20 cellular contexts compared by ENCODE assay signal in the genomic region with DNA sequence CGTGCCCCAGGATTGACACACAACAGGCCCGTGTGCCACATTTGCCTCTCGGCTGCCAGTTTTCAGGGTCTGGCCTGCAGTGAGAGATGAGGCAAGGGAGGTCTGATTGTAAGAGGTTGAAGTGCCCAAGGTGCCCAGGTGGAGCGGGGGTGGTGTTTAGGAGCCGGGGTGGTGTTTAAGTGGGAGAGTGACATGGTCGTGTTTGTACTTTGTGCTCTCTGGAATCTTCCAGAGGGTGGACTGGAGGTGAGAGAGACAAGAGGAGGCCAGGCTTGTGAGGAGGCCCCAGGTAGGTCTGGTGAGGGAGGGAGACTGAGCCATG. TPM values are rescaled to one million over a fixed set of nuclear protein-coding genes. Genes with fewer than 3 reads are reported as not detected.
DNase-seq lines count a peak whose midpoint lies in the region; ATAC-seq, FAIRE-seq and TF ChIP-seq lines count a peak whose summit lies in the region.
"Had no signal": no experiment of that assay in that cellular context is flagged by ENCODE, and none has a peak within 500 bp of the region (broad histone marks: within the 10 kb centered on the region; RNA-seq: fewer than 3 reads in every experiment).

No MANE protein-coding gene starts in this region.

- POLR2A ChIA-PET in SK-N-SH (lab: Yijun Ruan, JAX): no interaction called here

- H2AFZ ChIP-seq in SK-N-SH (ENCODE audit: low read depth) (0 out of 2 replicates have a peak overlapping the region, but pooled peaks have one; percentile 10), keratinocyte (ENCODE audit: control insufficient read depth, low read length) (no peak overlapping the region), smooth muscle cell (ENCODE audit: low read depth) (no peak overlapping the region)

- no peaks in the 10 kb centered on the region for H4K20me1 ChIP-seq in SK-N-SH (ENCODE audit: insufficient read depth)
- H4K20me1 ChIP-seq in keratinocyte (ENCODE audit: control insufficient read depth, extremely low read depth, insufficient read depth, low read length): no peaks in the 10 kb centered on the region
- no peaks in the 10 kb centered on the region for H4K20me1 ChIP-seq in smooth muscle cell (ENCODE audit: low read depth)

- DNase-seq in SK-N-SH: no peak
- DNase-seq in SJSA1 (ENCODE audit: low read depth in 1 of 2, low spot score in 2 of 2): no peak
- no peak for DNase-seq in keratinocyte (ENCODE audit: low read depth, low spot score)
- no peak for DNase-seq in smooth muscle cell (lab: John Stamatoyannopoulos, UW; ENCODE audit: unreplicated experiment)
- no peak for DNase-seq in NCI-H1930 (lab: John Stamatoyannopoulos, UW)
- DNase-seq: activated CD4-positive, CD25-positive, alpha-beta regulatory T cell; activated effector memory CD4-positive, alpha-beta T cell treated with Interleukin-2 at 50 U/mL for 16 hours; mucosa of descending colon; NCI-H1417 treated with DMSO at 0.1 percent for 48 hours; OCI-M1; SIG-M5; sigmoid colon; stimulated activated CD4-positive, alpha-beta T cell treated with anti-CD3 and anti-CD28 coated beads, Interleukin-2, amount 100 ng/mL, for 24 hours; T-helper 2 cell had no signal

- H3K4me3 ChIP-seq in SK-N-SH (ENCODE audit: low read depth in 2 of 2, low read length in 1 of 2) (no peak overlapping the region), SJSA1 (no peak overlapping the region), keratinocyte (ENCODE audit: control insufficient read depth in 2 of 3, extremely low read depth in 1 of 3, insufficient read depth in 2 of 3, low read depth in 1 of 3, low read length in 3 of 3) (no peak overlapping the region), smooth muscle cell (no peak overlapping the region)
- H3K4me3 ChIP-seq: mucosa of descending colon, sigmoid colon had no signal

- H3F3A ChIP-seq in SK-N-SH (replicated peaks; ENCODE audit: insufficient read depth): peaks cover 14% of the 10 kb centered on the region
- H3F3A ChIP-seq in smooth muscle cell (ENCODE audit: low read depth): no peaks in the 10 kb centered on the region

- no peaks in the 10 kb centered on the region for H3K9me1 ChIP-seq in keratinocyte (ENCODE audit: control insufficient read depth, extremely low read depth, insufficient read depth, low read length)

- peaks cover 6 to 20% of the 10 kb centered on the region in 2 experiments; a peak in 2 of 4 replicates for H3K4me1 ChIP-seq in SK-N-SH (ENCODE audit: control insufficient read depth in 1 of 2, insufficient read depth in 2 of 2, low read depth in 1 of 2, low read length in 1 of 2)
- peaks cover 68% of the 10 kb centered on the region for H3K4me1 ChIP-seq in SJSA1 (replicated peaks)
- H3K4me1 ChIP-seq in keratinocyte (ENCODE audit: control insufficient read depth, extremely low read depth, insufficient read depth, low read length): peaks cover 17% of the 10 kb centered on the region
- peaks cover 20% of the 10 kb centered on the region for H3K4me1 ChIP-seq in smooth muscle cell (ENCODE audit: low read depth)

- H3K27me3 ChIP-seq in SK-N-SH (ENCODE audit: insufficient read depth) (no peaks in the 10 kb centered on the region), SJSA1 (replicated peaks) (no peaks in the 10 kb centered on the region), keratinocyte (ENCODE audit: control insufficient read depth, extremely low read depth, insufficient read depth, low read length) (no peaks in the 10 kb centered on the region), smooth muscle cell (ENCODE audit: low read depth) (no peaks in the 10 kb centered on the region)
- H3K27me3 ChIP-seq: sigmoid colon had no signal

- H3K27ac ChIP-seq in SK-N-SH (ENCODE audit: low read depth in 2 of 2, low read length in 1 of 2) (peak overlapping the region in 1 of 2 experiments; percentile 16; a peak in 3 of 4 replicates), SJSA1 (peak overlapping the region; percentile 35), keratinocyte (ENCODE audit: control insufficient read depth, insufficient read depth, low read length) (no peak overlapping the region), smooth muscle cell (ENCODE audit: low read depth) (peak overlapping the region; percentile 96)
- H3K27ac ChIP-seq: 22Rv1, sigmoid colon had no signal

- H3K36me3 ChIP-seq in SK-N-SH (replicated peaks in 1 of 2; ENCODE audit: control insufficient read depth in 1 of 2, insufficient read depth in 2 of 2, low read length in 1 of 2) (no peaks in the 10 kb centered on the region), SJSA1 (no peaks in the 10 kb centered on the region), keratinocyte (ENCODE audit: control insufficient read depth in 2 of 2, extremely low read depth in 1 of 2, insufficient read depth in 2 of 2, low read length in 2 of 2) (no peaks in the 10 kb centered on the region), smooth muscle cell (ENCODE audit: low read depth) (no peaks in the 10 kb centered on the region)
- H3K36me3 ChIP-seq: sigmoid colon had no signal

- no peak for TF ChIP-seq CTCF in SK-N-SH (IDR thresholded peaks at IDR 0.05)
- no peak for TF ChIP-seq CTCF in keratinocyte (optimal IDR thresholded peaks at IDR 0.05 in 1 of 3, IDR thresholded peaks at IDR 0.05 in 1 of 3, conservative IDR thresholded peaks at IDR 0.05 in 1 of 3; ENCODE audit: extremely low read depth in 1 of 3, insufficient read depth in 2 of 3, low read length in 3 of 3)
- no peak for TF ChIP-seq CTCF in smooth muscle cell (IDR thresholded peaks at IDR 0.05; ENCODE audit: borderline replicate concordance, insufficient read depth, poor library complexity, severe bottlenecking)

- no peaks in the 10 kb centered on the region for H3K9me2 ChIP-seq in SK-N-SH

- FAIRE-seq in keratinocyte (lab: Jason Lieb, UNC): no peak
- FAIRE-seq: D721Med had no signal

- dilution Hi-C loops in keratinocyte (cut with MboI; ENCODE audit: extremely low pct_ligation_motif_present, low sequenced_read_pairs): no loop called here

- TF ChIP-seq RAD21 in SK-N-SH (IDR thresholded peaks at IDR 0.05; ENCODE audit: low read length): no peak

- WGBS in SK-N-SH (ENCODE audit: low lambda C conversion rate): 61% methylated on average over 6 of the region's 6 CpGs
- WGBS in smooth muscle cell (ENCODE audit: low lambda C conversion rate): 54% methylated on average over 6 of the region's 6 CpGs

- peak overlapping the region; percentile 15; the same call in 1 of the 2 replicates for H3K9ac ChIP-seq in SK-N-SH
- peak overlapping the region; percentile 22 for H3K9ac ChIP-seq in keratinocyte (ENCODE audit: control insufficient read depth, extremely low read depth, insufficient read depth, low read length)
- H3K9ac ChIP-seq in smooth muscle cell (ENCODE audit: low read depth): no peak overlapping the region

- CTCF ChIA-PET in SK-N-SH (lab: Yijun Ruan, JAX): interaction anchor here (0.8 to 2.6 kb wide), 2 partner anchors 13 to 30 kb away, joined by 3 to 34 read pairs; no protein-coding TSS in a partner anchor

- TF ChIP-seq EP300 in SK-N-SH (IDR thresholded peaks at IDR 0.05; ENCODE audit: borderline replicate concordance in 1 of 2, low read depth in 1 of 2, low read length in 1 of 2): no peak

- H3K79me2 ChIP-seq in SK-N-SH (ENCODE audit: insufficient read depth) (no peaks in the 10 kb centered on the region), keratinocyte (ENCODE audit: control insufficient read depth, insufficient read depth, low read length) (no peaks in the 10 kb centered on the region), smooth muscle cell (ENCODE audit: low read depth) (no peaks in the 10 kb centered on the region)

- H3K9me3 ChIP-seq in SK-N-SH: no peaks in the 10 kb centered on the region
- H3K9me3 ChIP-seq in SJSA1 (replicated peaks): no peaks in the 10 kb centered on the region
- no peaks in the 10 kb centered on the region for H3K9me3 ChIP-seq in keratinocyte (ENCODE audit: control insufficient read depth, low read depth, low read length)
- no peaks in the 10 kb centered on the region for H3K9me3 ChIP-seq in smooth muscle cell (replicated peaks; ENCODE audit: low read depth)
- H3K9me3 ChIP-seq: mucosa of descending colon, sigmoid colon had no signal

- H3K4me2 ChIP-seq in SK-N-SH (no peak overlapping the region), keratinocyte (ENCODE audit: control insufficient read depth, extremely low read depth, insufficient read depth, low read depth, low read length) (no peak overlapping the region), smooth muscle cell (no peak overlapping the region)

- ATAC-seq in SK-N-SH treated with all-trans-retinoic acid at 6 μM for 48 hours: no peak
- ATAC-seq in HG03045 (IDR thresholded peaks at IDR 0.05; ENCODE audit: unreplicated experiment): no peak
- no peak for ATAC-seq in GM21528 (IDR thresholded peaks at IDR 0.05; ENCODE audit: low FRiP score, unreplicated experiment)

TF ChIP-seq in SK-N-SH treated with all-trans-retinoic acid at 6 μM for 48 hours, 23 proteins besides CTCF, POLR2A, EP300 and RAD21 (continues in another document):
- no peak for TF ChIP-seq OSR1 (CRISPR knock-in tag; IDR thresholded peaks at IDR 0.05)

RNA-seq across cellular contexts. Expression of a gene that starts 10.5 kb away (rescaled TPM):
- not detected in 2 replicates for polyA plus RNA-seq in SK-N-SH (2012; rRNA removed)
- polyA plus RNA-seq in SK-N-SH (2012; cell fraction: cytosol; rRNA removed): not detected in 2 replicates
- polyA plus RNA-seq in SK-N-SH (2012; cell fraction: nucleus; rRNA removed): 0.01 TPM in 2 replicates
- total RNA-seq in SJSA1 (2014; rRNA removed; shearing (Covaris generic)): 0.13 TPM in 1 of 2 replicates, not detected in the other
- 0.02 to 0.04 TPM in 2 of 3 replicates, not detected in the other for polyA plus RNA-seq in keratinocyte
- 0.07 TPM for polyA plus RNA-seq in keratinocyte (2011; ENCODE audit: low read depth)
- 0.03 TPM in 1 of 2 replicates, not detected in the other for polyA plus RNA-seq in keratinocyte (2011; cell fraction: cytosol; rRNA removed)
- polyA plus RNA-seq in keratinocyte (2011; cell fraction: nucleus; rRNA removed): 0.08 and 0.14 TPM in 2 replicates
- polyA plus RNA-seq in keratinocyte (2012; ENCODE audit: low replicate concordance): 0.27 TPM in 1 of 2 replicates, not detected in the other
- polyA minus RNA-seq in keratinocyte: not detected in 3 replicates
- polyA minus RNA-seq in keratinocyte (2011; cell fraction: cytosol; rRNA and poly(A)+ RNA removed): not detected
- polyA minus RNA-seq in keratinocyte (2011; cell fraction: nucleus; rRNA and poly(A)+ RNA removed): 0.31 and 0.32 TPM in 2 replicates
- total RNA-seq in smooth muscle cell: not detected in 2 replicates
- not detected in 2 replicates for polyA plus RNA-seq in smooth muscle cell
- total RNA-seq: omental fat pad, sigmoid colon had no signal

RNA-seq across cellular contexts. Expression of a gene that starts 42.1 kb away (rescaled TPM):
- polyA plus RNA-seq in SK-N-SH (2012; rRNA removed) (6.4 and 6.5 TPM in 2 replicates), keratinocyte (23.2 to 29.8 TPM (median 23.7 TPM) in 3 replicates), smooth muscle cell (8.2 and 16.0 TPM in 2 replicates)
- polyA plus RNA-seq in SK-N-SH (2012; cell fraction: cytosol; rRNA removed): 2.2 and 3.8 TPM in 2 replicates
- 13.1 and 14.0 TPM in 2 replicates for polyA plus RNA-seq in SK-N-SH (2012; cell fraction: nucleus; rRNA removed)
- 4.8 and 6.7 TPM in 2 replicates for total RNA-seq in SJSA1 (2014; rRNA removed; shearing (Covaris generic))
- polyA plus RNA-seq in keratinocyte (2011; ENCODE audit: low read depth): 17.7 TPM
- 15.2 and 25.5 TPM in 2 replicates for polyA plus RNA-seq in keratinocyte (2011; cell fraction: cytosol; rRNA removed)
- polyA plus RNA-seq in keratinocyte (2011; cell fraction: nucleus; rRNA removed): 57.1 and 69.8 TPM in 2 replicates
- 30.2 and 48.6 TPM in 2 replicates for polyA plus RNA-seq in keratinocyte (2012; ENCODE audit: low replicate concordance)
- 29.1 to 51.3 TPM (median 33.1 TPM) in 3 replicates for polyA minus RNA-seq in keratinocyte
- 58.1 TPM for polyA minus RNA-seq in keratinocyte (2011; cell fraction: cytosol; rRNA and poly(A)+ RNA removed)
- polyA minus RNA-seq in keratinocyte (2011; cell fraction: nucleus; rRNA and poly(A)+ RNA removed): 67.7 and 69.3 TPM in 2 replicates
- total RNA-seq in smooth muscle cell: 10.0 and 14.2 TPM in 2 replicates
